In the genomic region with DNA sequence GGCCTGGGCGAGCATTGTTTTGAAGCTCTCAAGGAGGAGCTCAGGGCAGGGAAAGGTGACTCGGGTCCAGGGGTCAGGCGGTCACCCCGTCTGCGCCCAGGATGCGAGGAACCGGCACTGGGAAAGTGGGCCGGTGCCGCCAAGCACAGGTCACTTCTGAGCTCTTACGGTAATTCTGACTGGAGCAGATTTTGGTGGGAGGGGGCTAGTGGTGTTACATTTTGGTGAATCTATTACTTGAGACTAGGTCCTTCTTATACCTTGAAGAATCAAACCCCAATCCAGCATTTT, we compare ENCODE assay signal across 8 cellular contexts. TPM values are rescaled to one million over a fixed set of nuclear protein-coding genes. Genes with fewer than 3 reads are reported as not detected.
DNase-seq lines count a peak whose midpoint lies in the region; ATAC-seq and TF ChIP-seq lines count a peak whose summit lies in the region.

No MANE protein-coding gene starts in this region.

- H3K9me3 ChIP-seq in DND-41 (ENCODE audit: insufficient read depth, low read length, severe bottlenecking) (no peaks in the 10 kb centered on the region), HUES6 (ENCODE audit: control insufficient read depth, insufficient read depth, low read depth, low read length) (no peaks in the 10 kb centered on the region), mucosa of descending colon (no peaks in the 10 kb centered on the region)

- ATAC-seq in DND-41 (ENCODE audit: insufficient read depth, low read depth) = peak; percentile 13; the same call in 2 of the 3 replicates
- no peak for ATAC-seq in mucosa of descending colon
- no peak for ATAC-seq in GM21737 (IDR thresholded peaks at IDR 0.05; ENCODE audit: unreplicated experiment)

- TF ChIP-seq CTCF in DND-41 (IDR thresholded peaks at IDR 0.05; ENCODE audit: borderline replicate concordance, extremely low read depth, low read length, poor library complexity, severe bottlenecking) (no peak), cardiac fibroblast (IDR thresholded peaks at IDR 0.05; ENCODE audit: low read depth, low read length) (no peak), mucosa of descending colon (IDR thresholded peaks at IDR 0.05) (no peak)

- no peak for DNase-seq in DND-41
- no peak for DNase-seq in cardiac fibroblast (ENCODE audit: low read depth in 2 of 2)
- no peak for DNase-seq in mucosa of descending colon
- DNase-seq in NCI-H2107 treated with DMSO at 0.1 percent for 48 hours (lab: John Stamatoyannopoulos, UW; ENCODE audit: unreplicated experiment) = no peak
- DNase-seq in GM19240 (ENCODE audit: insufficient read length, low spot score) = no peak
- no peak for DNase-seq in activated CD8-positive, alpha-beta memory T cell treated with anti-CD3 and anti-CD28 coated beads, Interleukin-2, amount 50 U/mL, for 48 hours

- intact Hi-C loops in mucosa of descending colon (cut with DNase I, micrococcal nuclease) = no loop called here

- H3K4me1 ChIP-seq in DND-41 (ENCODE audit: insufficient read depth, low read length) (peaks cover 32% of the 10 kb centered on the region), HUES6 (ENCODE audit: control insufficient read depth, insufficient read depth, low read length) (0 out of 2 replicates have a peak, but pooled peaks cover 3% of the 10 kb centered on the region), mucosa of descending colon (ENCODE audit: low read depth) (peaks cover 23% of the 10 kb centered on the region)

- H3K27me3 ChIP-seq in DND-41 (ENCODE audit: insufficient read depth, low read length, poor library complexity) (no peaks in the 10 kb centered on the region), HUES6 (ENCODE audit: control insufficient read depth, insufficient read depth, low read length) (no peaks in the 10 kb centered on the region)

- H3K36me3 ChIP-seq in DND-41 (ENCODE audit: insufficient read depth, low read length) = peaks cover 4% of the 10 kb centered on the region
- peaks cover 8% of the 10 kb centered on the region; the same call in 1 of the 2 replicates for H3K36me3 ChIP-seq in HUES6 (ENCODE audit: control insufficient read depth, insufficient read depth, low read length)
- H3K36me3 ChIP-seq in mucosa of descending colon (ENCODE audit: low read depth) = no peaks in the 10 kb centered on the region

- peak overlapping the region; percentile 94 for H3K9ac ChIP-seq in DND-41 (ENCODE audit: low read depth, low read length)
- H3K9ac ChIP-seq in HUES6 (ENCODE audit: low read length) = peak overlapping the region; percentile 93

- H2AFZ ChIP-seq in DND-41 (ENCODE audit: low read depth, low read length) = peak overlapping the region; percentile 99

- H3K4me3 ChIP-seq in DND-41 (ENCODE audit: low read depth in 1 of 2, low read length in 2 of 2) = peak overlapping the region; percentile 98 to 100; a peak in 3 of 4 replicates
- peak overlapping the region; percentile 96 for H3K4me3 ChIP-seq in HUES6 (ENCODE audit: low read depth, low read length)
- peak overlapping the region; percentile 64 to 88 for H3K4me3 ChIP-seq in cardiac fibroblast (replicated peaks in 1 of 2; ENCODE audit: low read depth in 2 of 2, low read length in 2 of 2)
- peak overlapping the region; percentile 81 for H3K4me3 ChIP-seq in mucosa of descending colon

- H4K20me1 ChIP-seq in DND-41 (ENCODE audit: insufficient read depth, low read length) = peaks cover 4% of the 10 kb centered on the region; the same call in 1 of the 2 replicates

- H3K4me2 ChIP-seq in DND-41 (ENCODE audit: insufficient read depth, low read length) = peak overlapping the region; percentile 95

- peaks cover 27% of the 10 kb centered on the region for H3K79me2 ChIP-seq in DND-41 (ENCODE audit: insufficient read depth, low read length)

- H3K27ac ChIP-seq in DND-41 (ENCODE audit: low read length) (peak overlapping the region; percentile 86), HUES6 (ENCODE audit: low read depth, low read length) (peak overlapping the region; percentile 80)

RNA-seq across cellular contexts. Expression of a gene that starts 0.6 kb away (rescaled TPM):
- 10 to 100 TPM; 34.4 to 42.0 (median 37.5) TPM for total RNA-seq in mucosa of descending colon
